In the genomic region with DNA sequence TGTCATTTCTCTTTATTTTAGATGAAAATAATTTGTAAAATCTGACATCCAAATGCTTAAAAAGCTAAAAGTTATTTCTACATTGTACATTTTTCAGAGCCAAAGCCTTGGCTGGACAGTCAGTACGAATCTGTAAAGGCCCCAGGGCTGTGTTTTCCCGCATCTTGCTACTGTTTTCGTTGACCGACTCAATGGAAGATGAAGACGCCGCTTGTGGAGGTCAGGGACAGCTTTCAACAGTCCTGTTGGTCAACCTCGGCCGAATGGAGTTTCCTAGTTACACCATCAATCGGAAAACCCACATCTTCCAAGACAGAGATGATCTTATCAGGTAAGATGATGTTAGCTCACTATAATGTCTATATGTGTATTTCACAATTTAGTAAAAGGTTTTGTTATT, we compare ENCODE assay signal across 2 cellular contexts.
TF ChIP-seq lines count a peak whose summit lies in the region.

No MANE protein-coding gene starts in this region.

TF ChIP-seq in A549, 52 proteins besides CTCF, POLR2A, EP300 and RAD21:
- TF ChIP-seq HOXB5 (CRISPR knock-in tag; IDR thresholded peaks at IDR 0.05): no peak
- TF ChIP-seq CHD2 (IDR thresholded peaks at IDR 0.05; ENCODE audit: low read length, partially characterized antibody): no peak
- TF ChIP-seq, protein P1, sequence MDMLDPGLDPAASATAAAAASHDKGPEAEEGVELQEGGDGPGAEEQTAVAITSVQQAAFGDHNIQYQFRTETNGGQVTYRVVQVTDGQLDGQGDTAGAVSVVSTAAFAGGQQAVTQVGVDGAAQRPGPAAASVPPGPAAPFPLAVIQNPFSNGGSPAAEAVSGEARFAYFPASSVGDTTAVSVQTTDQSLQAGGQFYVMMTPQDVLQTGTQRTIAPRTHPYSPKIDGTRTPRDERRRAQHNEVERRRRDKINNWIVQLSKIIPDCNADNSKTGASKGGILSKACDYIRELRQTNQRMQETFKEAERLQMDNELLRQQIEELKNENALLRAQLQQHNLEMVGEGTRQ (IDR thresholded peaks at IDR 0.05): no peak
- no peak for TF ChIP-seq RFX5 (IDR thresholded peaks at IDR 0.05)
- TF ChIP-seq FOSB (CRISPR knock-in tag; IDR thresholded peaks at IDR 0.05): no peak
- no peak for TF ChIP-seq HDAC2 (IDR thresholded peaks at IDR 0.05)
- no peak for TF ChIP-seq GATA3 (IDR thresholded peaks at IDR 0.05; ENCODE audit: borderline replicate concordance)
TF ChIP-seq in A549: peak in this region for 0.

TF ChIP-seq in GM23338, 12 proteins besides CTCF, POLR2A, EP300 and RAD21:
- TF ChIP-seq EZH2phosphoT487 (IDR thresholded peaks at IDR 0.05; ENCODE audit: unreplicated experiment) (no peak), NANOG (IDR thresholded peaks at IDR 0.05; ENCODE audit: borderline replicate concordance) (no peak), STAT1 (IDR thresholded peaks at IDR 0.05; ENCODE audit: unreplicated experiment) (no peak), ZNF114 (CRISPR knock-in tag; IDR thresholded peaks at IDR 0.05) (no peak), EZH2 (IDR thresholded peaks at IDR 0.05; ENCODE audit: low read depth, unreplicated experiment) (no peak), JUNB (IDR thresholded peaks at IDR 0.05; ENCODE audit: unreplicated experiment) (no peak), ZNF331 (CRISPR knock-in tag; IDR thresholded peaks at IDR 0.05; ENCODE audit: low read depth) (no peak), POLR2AphosphoS5 (IDR thresholded peaks at IDR 0.05; ENCODE audit: low read depth) (no peak), CREB1 (CRISPR knock-in tag; IDR thresholded peaks at IDR 0.05; ENCODE audit: low read depth) (no peak)
- TF ChIP-seq, protein P2, sequence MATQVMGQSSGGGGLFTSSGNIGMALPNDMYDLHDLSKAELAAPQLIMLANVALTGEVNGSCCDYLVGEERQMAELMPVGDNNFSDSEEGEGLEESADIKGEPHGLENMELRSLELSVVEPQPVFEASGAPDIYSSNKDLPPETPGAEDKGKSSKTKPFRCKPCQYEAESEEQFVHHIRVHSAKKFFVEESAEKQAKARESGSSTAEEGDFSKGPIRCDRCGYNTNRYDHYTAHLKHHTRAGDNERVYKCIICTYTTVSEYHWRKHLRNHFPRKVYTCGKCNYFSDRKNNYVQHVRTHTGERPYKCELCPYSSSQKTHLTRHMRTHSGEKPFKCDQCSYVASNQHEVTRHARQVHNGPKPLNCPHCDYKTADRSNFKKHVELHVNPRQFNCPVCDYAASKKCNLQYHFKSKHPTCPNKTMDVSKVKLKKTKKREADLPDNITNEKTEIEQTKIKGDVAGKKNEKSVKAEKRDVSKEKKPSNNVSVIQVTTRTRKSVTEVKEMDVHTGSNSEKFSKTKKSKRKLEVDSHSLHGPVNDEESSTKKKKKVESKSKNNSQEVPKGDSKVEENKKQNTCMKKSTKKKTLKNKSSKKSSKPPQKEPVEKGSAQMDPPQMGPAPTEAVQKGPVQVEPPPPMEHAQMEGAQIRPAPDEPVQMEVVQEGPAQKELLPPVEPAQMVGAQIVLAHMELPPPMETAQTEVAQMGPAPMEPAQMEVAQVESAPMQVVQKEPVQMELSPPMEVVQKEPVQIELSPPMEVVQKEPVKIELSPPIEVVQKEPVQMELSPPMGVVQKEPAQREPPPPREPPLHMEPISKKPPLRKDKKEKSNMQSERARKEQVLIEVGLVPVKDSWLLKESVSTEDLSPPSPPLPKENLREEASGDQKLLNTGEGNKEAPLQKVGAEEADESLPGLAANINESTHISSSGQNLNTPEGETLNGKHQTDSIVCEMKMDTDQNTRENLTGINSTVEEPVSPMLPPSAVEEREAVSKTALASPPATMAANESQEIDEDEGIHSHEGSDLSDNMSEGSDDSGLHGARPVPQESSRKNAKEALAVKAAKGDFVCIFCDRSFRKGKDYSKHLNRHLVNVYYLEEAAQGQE (IDR thresholded peaks at IDR 0.05; ENCODE audit: unreplicated experiment): no peak
- TF ChIP-seq, protein P3, sequence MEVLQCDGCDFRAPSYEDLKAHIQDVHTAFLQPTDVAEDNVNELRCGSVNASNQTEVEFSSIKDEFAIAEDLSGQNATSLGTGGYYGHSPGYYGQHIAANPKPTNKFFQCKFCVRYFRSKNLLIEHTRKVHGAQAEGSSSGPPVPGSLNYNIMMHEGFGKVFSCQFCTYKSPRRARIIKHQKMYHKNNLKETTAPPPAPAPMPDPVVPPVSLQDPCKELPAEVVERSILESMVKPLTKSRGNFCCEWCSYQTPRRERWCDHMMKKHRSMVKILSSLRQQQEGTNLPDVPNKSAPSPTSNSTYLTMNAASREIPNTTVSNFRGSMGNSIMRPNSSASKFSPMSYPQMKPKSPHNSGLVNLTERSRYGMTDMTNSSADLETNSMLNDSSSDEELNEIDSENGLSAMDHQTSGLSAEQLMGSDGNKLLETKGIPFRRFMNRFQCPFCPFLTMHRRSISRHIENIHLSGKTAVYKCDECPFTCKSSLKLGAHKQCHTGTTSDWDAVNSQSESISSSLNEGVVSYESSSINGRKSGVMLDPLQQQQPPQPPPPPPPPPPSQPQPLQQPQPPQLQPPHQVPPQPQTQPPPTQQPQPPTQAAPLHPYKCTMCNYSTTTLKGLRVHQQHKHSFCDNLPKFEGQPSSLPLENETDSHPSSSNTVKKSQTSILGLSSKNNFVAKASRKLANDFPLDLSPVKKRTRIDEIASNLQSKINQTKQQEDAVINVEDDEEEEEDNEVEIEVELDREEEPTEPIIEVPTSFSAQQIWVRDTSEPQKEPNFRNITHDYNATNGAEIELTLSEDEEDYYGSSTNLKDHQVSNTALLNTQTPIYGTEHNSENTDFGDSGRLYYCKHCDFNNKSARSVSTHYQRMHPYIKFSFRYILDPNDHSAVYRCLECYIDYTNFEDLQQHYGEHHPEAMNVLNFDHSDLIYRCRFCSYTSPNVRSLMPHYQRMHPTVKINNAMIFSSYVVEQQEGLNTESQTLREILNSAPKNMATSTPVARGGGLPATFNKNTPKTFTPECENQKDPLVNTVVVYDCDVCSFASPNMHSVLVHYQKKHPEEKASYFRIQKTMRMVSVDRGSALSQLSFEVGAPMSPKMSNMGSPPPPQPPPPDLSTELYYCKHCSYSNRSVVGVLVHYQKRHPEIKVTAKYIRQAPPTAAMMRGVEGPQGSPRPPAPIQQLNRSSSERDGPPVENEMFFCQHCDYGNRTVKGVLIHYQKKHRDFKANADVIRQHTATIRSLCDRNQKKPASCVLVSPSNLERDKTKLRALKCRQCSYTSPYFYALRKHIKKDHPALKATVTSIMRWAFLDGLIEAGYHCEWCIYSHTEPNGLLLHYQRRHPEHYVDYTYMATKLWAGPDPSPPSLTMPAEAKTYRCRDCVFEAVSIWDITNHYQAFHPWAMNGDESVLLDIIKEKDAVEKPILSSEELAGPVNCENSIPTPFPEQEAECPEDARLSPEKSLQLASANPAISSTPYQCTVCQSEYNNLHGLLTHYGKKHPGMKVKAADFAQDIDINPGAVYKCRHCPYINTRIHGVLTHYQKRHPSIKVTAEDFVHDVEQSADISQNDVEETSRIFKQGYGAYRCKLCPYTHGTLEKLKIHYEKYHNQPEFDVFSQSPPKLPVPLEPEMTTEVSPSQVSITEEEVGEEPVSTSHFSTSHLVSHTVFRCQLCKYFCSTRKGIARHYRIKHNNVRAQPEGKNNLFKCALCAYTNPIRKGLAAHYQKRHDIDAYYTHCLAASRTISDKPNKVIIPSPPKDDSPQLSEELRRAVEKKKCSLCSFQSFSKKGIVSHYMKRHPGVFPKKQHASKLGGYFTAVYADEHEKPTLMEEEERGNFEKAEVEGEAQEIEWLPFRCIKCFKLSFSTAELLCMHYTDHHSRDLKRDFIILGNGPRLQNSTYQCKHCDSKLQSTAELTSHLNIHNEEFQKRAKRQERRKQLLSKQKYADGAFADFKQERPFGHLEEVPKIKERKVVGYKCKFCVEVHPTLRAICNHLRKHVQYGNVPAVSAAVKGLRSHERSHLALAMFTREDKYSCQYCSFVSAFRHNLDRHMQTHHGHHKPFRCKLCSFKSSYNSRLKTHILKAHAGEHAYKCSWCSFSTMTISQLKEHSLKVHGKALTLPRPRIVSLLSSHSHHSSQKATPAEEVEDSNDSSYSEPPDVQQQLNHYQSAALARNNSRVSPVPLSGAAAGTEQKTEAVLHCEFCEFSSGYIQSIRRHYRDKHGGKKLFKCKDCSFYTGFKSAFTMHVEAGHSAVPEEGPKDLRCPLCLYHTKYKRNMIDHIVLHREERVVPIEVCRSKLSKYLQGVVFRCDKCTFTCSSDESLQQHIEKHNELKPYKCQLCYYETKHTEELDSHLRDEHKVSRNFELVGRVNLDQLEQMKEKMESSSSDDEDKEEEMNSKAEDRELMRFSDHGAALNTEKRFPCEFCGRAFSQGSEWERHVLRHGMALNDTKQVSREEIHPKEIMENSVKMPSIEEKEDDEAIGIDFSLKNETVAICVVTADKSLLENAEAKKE (CRISPR knock-in tag; IDR thresholded peaks at IDR 0.05): no peak
- TF ChIP-seq, protein P4, sequence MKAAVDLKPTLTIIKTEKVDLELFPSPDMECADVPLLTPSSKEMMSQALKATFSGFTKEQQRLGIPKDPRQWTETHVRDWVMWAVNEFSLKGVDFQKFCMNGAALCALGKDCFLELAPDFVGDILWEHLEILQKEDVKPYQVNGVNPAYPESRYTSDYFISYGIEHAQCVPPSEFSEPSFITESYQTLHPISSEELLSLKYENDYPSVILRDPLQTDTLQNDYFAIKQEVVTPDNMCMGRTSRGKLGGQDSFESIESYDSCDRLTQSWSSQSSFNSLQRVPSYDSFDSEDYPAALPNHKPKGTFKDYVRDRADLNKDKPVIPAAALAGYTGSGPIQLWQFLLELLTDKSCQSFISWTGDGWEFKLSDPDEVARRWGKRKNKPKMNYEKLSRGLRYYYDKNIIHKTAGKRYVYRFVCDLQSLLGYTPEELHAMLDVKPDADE (IDR thresholded peaks at IDR 0.05): no peak
